14 cellular contexts compared by ENCODE assay signal in genomic region chr12:6468283-6468575, GRCh38. TPM values are rescaled to one million over a fixed set of nuclear protein-coding genes. Genes with fewer than 3 reads are reported as not detected.
DNase-seq lines count a peak whose midpoint lies in the region; ATAC-seq, FAIRE-seq and TF ChIP-seq lines count a peak whose summit lies in the region.
"Had no signal": no experiment of that assay in that cellular context is flagged by ENCODE, and none has a peak within 500 bp of the region (broad histone marks: within the 10 kb centered on the region; RNA-seq: fewer than 3 reads in every experiment).

No MANE protein-coding gene starts in this region.

- H3K36me3 ChIP-seq in DOHH2 (ENCODE audit: control insufficient read depth, low read length) (peaks cover 64% of the 10 kb centered on the region), KOPT-K1 (ENCODE audit: insufficient read depth, low read length) (peaks cover 54% of the 10 kb centered on the region), GM12878 (ENCODE audit: control insufficient read depth in 2 of 2, insufficient read depth in 2 of 2, low read length in 1 of 2) (peaks cover 14 to 25% of the 10 kb centered on the region in 2 experiments), right atrium auricular region (peaks cover 28% of the 10 kb centered on the region)

- no peak for FAIRE-seq in GM12878 (lab: Jason Lieb, UNC)
- FAIRE-seq: D721Med had no signal

- TF ChIP-seq CTCF in DOHH2 (IDR thresholded peaks at IDR 0.05; ENCODE audit: low read depth, low read length, poor library complexity, severe bottlenecking), result no peak
- no peak for TF ChIP-seq CTCF in GM12878 (IDR thresholded peaks at IDR 0.05 in 2 of 3, conservative IDR thresholded peaks at IDR 0.05 in 1 of 3; ENCODE audit: control insufficient read depth in 2 of 3, extremely low read depth in 1 of 3, insufficient read depth in 1 of 3, low read depth in 3 of 3, low read length in 3 of 3)
- no peak for TF ChIP-seq CTCF in right atrium auricular region (IDR thresholded peaks at IDR 0.05)
- no peak for TF ChIP-seq CTCF in dorsolateral prefrontal cortex (IDR thresholded peaks at IDR 0.05 in 54 of 56, conservative IDR thresholded peaks at IDR 0.05 in 2 of 56; ENCODE audit: low read depth in 1 of 56, partially characterized antibody in 56 of 56)

- H3K27ac ChIP-seq in DOHH2 (ENCODE audit: low read depth, low read length) (no peak overlapping the region), KOPT-K1 (ENCODE audit: low read depth, low read length, poor library complexity, severe bottlenecking) (peak overlapping the region; percentile 71), GM12878 (ENCODE audit: control insufficient read depth, insufficient read depth) (no peak overlapping the region), right atrium auricular region (no peak overlapping the region), dorsolateral prefrontal cortex (no peak overlapping the region)

- no peak for DNase-seq in GM12878 (ENCODE audit: low read depth, low spot score)
- DNase-seq in natural killer cell treated with Interleukin-12 subunit alpha and Interleukin-12 subunit beta and Interleukin-15 and Interleukin-18, amount 100 ng/mL, for 72 hours (ENCODE audit: low spot score), result no peak
- no peak for DNase-seq in right atrium auricular region (ENCODE audit: low spot score)
- DNase-seq in HuH-7.5 (ENCODE audit: low spot score), result no peak
- DNase-seq in dorsolateral prefrontal cortex, result no peak
- DNase-seq: activated effector memory CD4-positive, alpha-beta T cell treated with anti-CD3 and anti-CD28 coated beads, Interleukin-2, amount 50 U/mL, for 16 hours; glutamatergic neuron; posterior cingulate gyrus had no signal

- intact Hi-C loops in GM12878 (cut with micrococcal nuclease; ENCODE audit: unreplicated experiment), result loop anchor here (5.0 kb wide), 2 partner anchors 69 to 146 kb away; no protein-coding TSS in a partner anchor
- intact Hi-C loops in dorsolateral prefrontal cortex (cut with DNase I), result loop anchor here (5.0 to 10.0 kb wide), 3 partner anchors 46 to 146 kb away; no protein-coding TSS in a partner anchor

- H3K4me3 ChIP-seq in DOHH2 (ENCODE audit: low read length), result peak overlapping the region; percentile 95
- H3K4me3 ChIP-seq in GM12878, result peak overlapping the region; percentile 99; the same call in 1 of the 2 replicates
- H3K4me3 ChIP-seq in right atrium auricular region, result no peak overlapping the region
- H3K4me3 ChIP-seq in dorsolateral prefrontal cortex, result peak overlapping the region in 7 of 59 donors; percentile 77 to 95 (median 89)

- SMC1A ChIA-PET in GM12878 (lab: Charles Lee; ENCODE audit: uncharacterized antibody, unreplicated experiment), result interaction anchor here (0.7 to 4.1 kb wide), 6 partner anchors 21 to 133 kb away, joined by 3 to 27 read pairs (median 4); no protein-coding TSS in a partner anchor

- TF ChIP-seq POLR2A in GM12878 (IDR thresholded peaks at IDR 0.05; ENCODE audit: low read depth, low read length), result no peak

- POLR2A ChIA-PET in GM12878 (lab: Charles Lee), result interaction anchor here (0.8 to 4.7 kb wide), 6 partner anchors 17 to 64 kb away, joined by 3 to 46 read pairs (median 26); partner anchors contain the start of genes CD27, MRPL51 and TAPBPL

- no peak for TF ChIP-seq RAD21 in GM12878 (IDR thresholded peaks at IDR 0.05; ENCODE audit: insufficient read depth, low read depth, low read length)

- peaks cover 3% of the 10 kb centered on the region; the same call in 1 of the 2 replicates for H3K27me3 ChIP-seq in DOHH2 (ENCODE audit: control insufficient read depth, low read length)
- H3K27me3 ChIP-seq in GM12878 (replicated peaks in 1 of 2; ENCODE audit: control insufficient read depth in 2 of 2, insufficient read depth in 2 of 2, low read length in 1 of 2), result no peaks in the 10 kb centered on the region
- H3K27me3 ChIP-seq in right atrium auricular region, result no peaks in the 10 kb centered on the region
- H3K27me3 ChIP-seq in dorsolateral prefrontal cortex, result no peaks in the 10 kb centered on the region

- H3K4me2 ChIP-seq in DOHH2 (ENCODE audit: low read length) (peak overlapping the region; percentile 78), GM12878 (ENCODE audit: control insufficient read depth, insufficient read depth) (peak overlapping the region; percentile 95)

- H3K4me3 Mint-ChIP-seq in natural killer cell treated with Interleukin-12 subunit alpha and Interleukin-12 subunit beta and Interleukin-15 and Interleukin-18, amount 100 ng/mL, for 72 hours, result peak overlapping the region; percentile 85

- H3K4me1 Mint-ChIP-seq in natural killer cell treated with Interleukin-12 subunit alpha and Interleukin-12 subunit beta and Interleukin-15 and Interleukin-18, amount 100 ng/mL, for 72 hours (ENCODE audit: low read depth in 2 of 2), result peaks cover 64 to 71% of the 10 kb centered on the region in 2 donors

- peaks cover 13% of the 10 kb centered on the region for H3F3A ChIP-seq in DOHH2 (ENCODE audit: control insufficient read depth, insufficient read depth)

- peaks cover 60% of the 10 kb centered on the region for H3K4me1 ChIP-seq in DOHH2 (ENCODE audit: control insufficient read depth, low read length)
- peaks cover 29% of the 10 kb centered on the region for H3K4me1 ChIP-seq in GM12878 (ENCODE audit: control insufficient read depth, insufficient read depth, low read length)
- H3K4me1 ChIP-seq in right atrium auricular region, result peaks cover 0 to 22% of the 10 kb centered on the region in 2 donors

- CTCF ChIA-PET in GM12878 (lab: Yijun Ruan, JAX), result interaction anchor here (0.6 to 5.6 kb wide), 7 partner anchors 9 to 310 kb away, joined by 3 to 73 read pairs (median 4); partner anchors contain the start of gene GAPDH

- no peaks in the 10 kb centered on the region for H3K27me3 Mint-ChIP-seq in natural killer cell treated with Interleukin-12 subunit alpha and Interleukin-12 subunit beta and Interleukin-15 and Interleukin-18, amount 100 ng/mL, for 72 hours
- H3K27me3 Mint-ChIP-seq: dendritic cell treated with granulocyte-macrophage colony-stimulating factor and Interleukin-4, amounts not matched to agents 40 ng/mL and 50 ng/mL, for 4 days had no signal

- no peak overlapping the region for H2AFZ ChIP-seq in GM12878 (ENCODE audit: control insufficient read depth, low read depth, low read length)

- H3K9me2 ChIP-seq in DOHH2 (replicated peaks; ENCODE audit: control insufficient read depth, low read length), result no peaks in the 10 kb centered on the region

- peak overlapping the region; percentile 52; the same call in 1 of the 2 replicates for H3K9ac ChIP-seq in GM12878 (ENCODE audit: control insufficient read depth, insufficient read depth, low read length)

- ATAC-seq in GM12878, result no peak
- ATAC-seq in natural killer cell treated with Interleukin-12 subunit alpha and Interleukin-12 subunit beta and Interleukin-15 and Interleukin-18, amount 100 ng/mL, for 72 hours, result no peak
- ATAC-seq: left lobe of liver had no signal

- peaks cover 63% of the 10 kb centered on the region for H3K79me2 ChIP-seq in DOHH2 (ENCODE audit: control insufficient read depth, low read length)
- H3K79me2 ChIP-seq in GM12878 (ENCODE audit: control insufficient read depth, insufficient read depth, low read length), result peaks cover 63% of the 10 kb centered on the region

- H3K36me3 Mint-ChIP-seq in natural killer cell treated with Interleukin-12 subunit alpha and Interleukin-12 subunit beta and Interleukin-15 and Interleukin-18, amount 100 ng/mL, for 72 hours, result peaks cover 16% of the 10 kb centered on the region

- BruUV-seq in GM12878 (replicated peaks; lab: Mats Ljungman, UMichigan), result no TSS peak

- no peak for TF ChIP-seq EP300 in GM12878 (IDR thresholded peaks at IDR 0.05; ENCODE audit: borderline replicate concordance in 1 of 2, control insufficient read depth in 1 of 2, low read depth in 2 of 2, low read length in 2 of 2)

- no peaks in the 10 kb centered on the region for H3K9me3 Mint-ChIP-seq in natural killer cell treated with Interleukin-12 subunit alpha and Interleukin-12 subunit beta and Interleukin-15 and Interleukin-18, amount 100 ng/mL, for 72 hours
- H3K9me3 Mint-ChIP-seq: dendritic cell treated with granulocyte-macrophage colony-stimulating factor and Interleukin-4, amounts not matched to agents 40 ng/mL and 50 ng/mL, for 4 days had no signal

- no peaks in the 10 kb centered on the region for H4K20me1 ChIP-seq in DOHH2 (ENCODE audit: control insufficient read depth, insufficient read depth, low read depth, low read length)
- no peaks in the 10 kb centered on the region for H4K20me1 ChIP-seq in GM12878 (ENCODE audit: control insufficient read depth, insufficient read depth)

- RAD21 ChIA-PET in GM12878 (lab: Charles Lee; ENCODE audit: unreplicated experiment), result interaction anchor here (1.0 to 4.5 kb wide), 3 partner anchors 25 to 132 kb away, joined by 4 to 43 read pairs (median 17); no protein-coding TSS in a partner anchor

- peak overlapping the region; percentile 82 to 87 for H3K27ac Mint-ChIP-seq in natural killer cell treated with Interleukin-12 subunit alpha and Interleukin-12 subunit beta and Interleukin-15 and Interleukin-18, amount 100 ng/mL, for 72 hours
- H3K27ac Mint-ChIP-seq: dendritic cell treated with granulocyte-macrophage colony-stimulating factor and Interleukin-4, amounts not matched to agents 40 ng/mL and 50 ng/mL, for 4 days had no signal

- in situ Hi-C loops in GM12878 (cut with MboI), result loop anchor here (5.0 kb wide), 1 partner anchor 131 kb away; no protein-coding TSS in a partner anchor

- no peaks in the 10 kb centered on the region for H3K9me3 ChIP-seq in DOHH2 (ENCODE audit: control insufficient read depth, insufficient read depth, low read length)
- H3K9me3 ChIP-seq in KOPT-K1 (ENCODE audit: insufficient read depth, low read length, poor library complexity, severe bottlenecking), result no peaks in the 10 kb centered on the region
- H3K9me3 ChIP-seq in GM12878 (replicated peaks; ENCODE audit: control insufficient read depth, insufficient read depth, low read length), result no peaks in the 10 kb centered on the region
- H3K9me3 ChIP-seq in right atrium auricular region, result no peaks in the 10 kb centered on the region

RNA-seq across cellular contexts. Expression of gene VAMP1, which starts 2.2 kb away (rescaled TPM):
- 46.0 and 47.7 TPM in 2 replicates for total RNA-seq in GM12878 (2013; cell fraction: nucleolus; rRNA removed)
- 28.9 and 31.5 TPM in 2 replicates for total RNA-seq in GM12878 (2014; rRNA removed)
- 14.8 and 16.6 TPM in 2 replicates for total RNA-seq in GM12878 (2014; rRNA removed; fragmentation: Illumina TruSeq; extraction: Trizol)
- 26.0 and 26.2 TPM in 2 replicates for total RNA-seq in GM12878 (2021)
- polyA plus RNA-seq in GM12878 (2011; ENCODE audit: low read depth), result 23.5 TPM
- polyA plus RNA-seq in GM12878 (2011; rRNA removed), result 37.1 and 41.3 TPM in 2 replicates
- 43.5 and 45.8 TPM in 2 replicates for polyA plus RNA-seq in GM12878 (2011; cell fraction: cytosol; rRNA removed)
- polyA plus RNA-seq in GM12878 (2011; cell fraction: nucleus; rRNA removed), result 155 and 209 TPM in 2 replicates
- 33.3 and 39.4 TPM in 2 replicates for polyA plus RNA-seq in GM12878 (2012)
- 32.3 and 36.1 TPM in 2 replicates for polyA plus RNA-seq in GM12878 (2014; fragmentation: Illumina TruSeq; extraction: Trizol)
- polyA plus RNA-seq in GM12878 (2014; fragmentation: Nextera tagmentation; extraction: Ambion mirVana), result 1 to 10 TPM; 4.8 to 8.8 TPM
- 121 and 123 TPM in 2 replicates for polyA plus RNA-seq in GM12878 (2014; rRNA removed)
- polyA plus RNA-seq in GM12878 (2016; fragmentation: Nextera tagmentation; extraction: Ambion mirVana), result 10 to 100 TPM; 25.9 to 28.9 TPM
- 15.5 and 19.4 TPM in 2 replicates for polyA minus RNA-seq in GM12878 (2011; rRNA and poly(A)+ RNA removed)
- polyA minus RNA-seq in GM12878 (2011; cell fraction: cytosol; rRNA and poly(A)+ RNA removed), result 8.6 and 14.3 TPM in 2 replicates
- polyA minus RNA-seq in GM12878 (2011; cell fraction: nucleus; rRNA and poly(A)+ RNA removed), result 19.2 and 24.9 TPM in 2 replicates
- 10 to 100 TPM; 24.1 to 36.8 TPM for total RNA-seq in natural killer cell treated with Interleukin-12 subunit alpha and Interleukin-12 subunit beta and Interleukin-15 and Interleukin-18, amount 100 ng/mL, for 72 hours
- total RNA-seq in right atrium auricular region, result 1 to 10 TPM; 1.7 to 3.6 TPM
- 100 to 1,000 TPM in 118 of 120 experiments, 10 to 100 TPM in 2; 90.3 to 464 (median 220) TPM for total RNA-seq in dorsolateral prefrontal cortex

RNA-seq across cellular contexts. Expression of gene TAPBPL, which starts 16.4 kb away (rescaled TPM):
- 134 and 138 TPM in 2 replicates for total RNA-seq in GM12878 (2013; cell fraction: nucleolus; rRNA removed)
- total RNA-seq in GM12878 (2014; rRNA removed) (39.1 and 40.4 TPM in 2 replicates), GM12878 (2014; rRNA removed; fragmentation: Illumina TruSeq; extraction: Trizol) (24.7 and 25.0 TPM in 2 replicates), GM12878 (2021) (26.4 and 29.0 TPM in 2 replicates), right atrium auricular region (10 to 100 TPM; 14.5 to 16.9 TPM), dorsolateral prefrontal cortex (10 to 100 TPM in 78 of 120 experiments, 1 to 10 TPM in 42; 4.2 to 19.6 (median 11.2) TPM)
- 11.0 TPM for polyA plus RNA-seq in GM12878 (2011; ENCODE audit: low read depth)
- polyA plus RNA-seq in GM12878 (2011; rRNA removed) (28.5 and 45.0 TPM in 2 replicates), GM12878 (2014; fragmentation: Illumina TruSeq; extraction: Trizol) (13.0 and 26.4 TPM in 2 replicates), GM12878 (2014; fragmentation: Nextera tagmentation; extraction: Ambion mirVana) (10 to 100 TPM; 12.4 to 20.9 TPM), GM12878 (2014; rRNA removed) (40.4 and 43.1 TPM in 2 replicates), GM12878 (2016; fragmentation: Nextera tagmentation; extraction: Ambion mirVana) (10 to 100 TPM; 33.3 to 39.9 TPM)
- 58.4 and 72.0 TPM in 2 replicates for polyA plus RNA-seq in GM12878 (2011; cell fraction: cytosol; rRNA removed)
- 125 and 140 TPM in 2 replicates for polyA plus RNA-seq in GM12878 (2011; cell fraction: nucleus; rRNA removed)
- polyA plus RNA-seq in GM12878 (2012), result 28.1 and 29.4 TPM in 2 replicates
- 33.4 and 60.3 TPM in 2 replicates for polyA minus RNA-seq in GM12878 (2011; rRNA and poly(A)+ RNA removed)
- polyA minus RNA-seq in GM12878 (2011; cell fraction: cytosol; rRNA and poly(A)+ RNA removed), result 11.2 and 13.9 TPM in 2 replicates
- 36.0 and 56.5 TPM in 2 replicates for polyA minus RNA-seq in GM12878 (2011; cell fraction: nucleus; rRNA and poly(A)+ RNA removed)
- total RNA-seq in natural killer cell treated with Interleukin-12 subunit alpha and Interleukin-12 subunit beta and Interleukin-15 and Interleukin-18, amount 100 ng/mL, for 72 hours, result 10 to 100 TPM; 24.6 to 26.3 TPM

RNA-seq across cellular contexts. Expression of gene CD27, which starts 23.5 kb away (rescaled TPM):
- total RNA-seq in GM12878 (2013; cell fraction: nucleolus; rRNA removed), result 30.2 TPM in 2 replicates
- total RNA-seq in GM12878 (2014; rRNA removed), result 164 and 184 TPM in 2 replicates
- 66.8 and 66.9 TPM in 2 replicates for total RNA-seq in GM12878 (2014; rRNA removed; fragmentation: Illumina TruSeq; extraction: Trizol)
- 116 and 117 TPM in 2 replicates for total RNA-seq in GM12878 (2021)
- 81.7 TPM for polyA plus RNA-seq in GM12878 (2011; ENCODE audit: low read depth)
- 14.7 and 32.0 TPM in 2 replicates for polyA plus RNA-seq in GM12878 (2011; rRNA removed)
- polyA plus RNA-seq in GM12878 (2011; cell fraction: cytosol; rRNA removed), result 51.3 and 56.6 TPM in 2 replicates
- polyA plus RNA-seq in GM12878 (2011; cell fraction: nucleus; rRNA removed), result 21.4 TPM in 2 replicates
- polyA plus RNA-seq in GM12878 (2012), result 142 and 178 TPM in 2 replicates
- polyA plus RNA-seq in GM12878 (2014; fragmentation: Illumina TruSeq; extraction: Trizol), result 24.2 and 96.1 TPM in 2 replicates
- 10 to 100 TPM in 1 of 2 experiments, 1 to 10 TPM in 1; 4.9 to 15.0 TPM for polyA plus RNA-seq in GM12878 (2014; fragmentation: Nextera tagmentation; extraction: Ambion mirVana)
- polyA plus RNA-seq in GM12878 (2014; rRNA removed), result 140 and 158 TPM in 2 replicates
- polyA plus RNA-seq in GM12878 (2016; fragmentation: Nextera tagmentation; extraction: Ambion mirVana), result 100 to 1,000 TPM; 127 to 135 TPM
- 24.5 and 40.9 TPM in 2 replicates for polyA minus RNA-seq in GM12878 (2011; rRNA and poly(A)+ RNA removed)
- polyA minus RNA-seq in GM12878 (2011; cell fraction: cytosol; rRNA and poly(A)+ RNA removed), result 11.7 and 13.5 TPM in 2 replicates
- 8.7 and 10.6 TPM in 2 replicates for polyA minus RNA-seq in GM12878 (2011; cell fraction: nucleus; rRNA and poly(A)+ RNA removed)
- 1 to 10 TPM; 2.1 to 2.2 TPM for total RNA-seq in natural killer cell treated with Interleukin-12 subunit alpha and Interleukin-12 subunit beta and Interleukin-15 and Interleukin-18, amount 100 ng/mL, for 72 hours
- total RNA-seq in right atrium auricular region, result 1 to 10 TPM in 1 of 2 donors, not detected in 1; 1.1 TPM
- under 1 TPM in 10 of 120 experiments, not detected in 110; 0.39 to 0.79 (median 0.63) TPM for total RNA-seq in dorsolateral prefrontal cortex
- total RNA-seq: RPMI7951 had no signal

RNA-seq across cellular contexts. Expression of gene MRPL51, which starts 24.8 kb away (rescaled TPM):
- total RNA-seq in GM12878 (2013; cell fraction: nucleolus; rRNA removed), result 9.8 and 10.5 TPM in 2 replicates
- total RNA-seq in GM12878 (2014; rRNA removed), result 137 and 175 TPM in 2 replicates
- total RNA-seq in GM12878 (2014; rRNA removed; fragmentation: Illumina TruSeq; extraction: Trizol), result 254 and 259 TPM in 2 replicates
- 275 and 276 TPM in 2 replicates for total RNA-seq in GM12878 (2021)
- 71.7 TPM for polyA plus RNA-seq in GM12878 (2011; ENCODE audit: low read depth)
- polyA plus RNA-seq in GM12878 (2011; rRNA removed), result 159 and 252 TPM in 2 replicates
- polyA plus RNA-seq in GM12878 (2011; cell fraction: cytosol; rRNA removed), result 119 and 123 TPM in 2 replicates
- polyA plus RNA-seq in GM12878 (2011; cell fraction: nucleus; rRNA removed), result 64.4 and 67.0 TPM in 2 replicates
- 159 and 228 TPM in 2 replicates for polyA plus RNA-seq in GM12878 (2012)
- polyA plus RNA-seq in GM12878 (2014; fragmentation: Illumina TruSeq; extraction: Trizol), result 241 and 255 TPM in 2 replicates
- polyA plus RNA-seq in GM12878 (2014; fragmentation: Nextera tagmentation; extraction: Ambion mirVana), result 1,000 to 10,000 TPM in 1 of 2 experiments, 100 to 1,000 TPM in 1; 908 to 1,202 TPM
- polyA plus RNA-seq in GM12878 (2014; rRNA removed), result 167 and 183 TPM in 2 replicates
- polyA plus RNA-seq in GM12878 (2016; fragmentation: Nextera tagmentation; extraction: Ambion mirVana), result 100 to 1,000 TPM; 583 to 588 TPM
- 29.2 and 48.2 TPM in 2 replicates for polyA minus RNA-seq in GM12878 (2011; rRNA and poly(A)+ RNA removed)
- 18.4 and 20.6 TPM in 2 replicates for polyA minus RNA-seq in GM12878 (2011; cell fraction: cytosol; rRNA and poly(A)+ RNA removed)
- polyA minus RNA-seq in GM12878 (2011; cell fraction: nucleus; rRNA and poly(A)+ RNA removed), result 15.7 and 20.9 TPM in 2 replicates
- total RNA-seq in natural killer cell treated with Interleukin-12 subunit alpha and Interleukin-12 subunit beta and Interleukin-15 and Interleukin-18, amount 100 ng/mL, for 72 hours, result 100 to 1,000 TPM; 200 to 217 TPM
- total RNA-seq in right atrium auricular region, result 100 to 1,000 TPM in 1 of 2 donors, 10 to 100 TPM in 1; 87.7 to 104 TPM
- 100 to 1,000 TPM in 107 of 120 experiments, 10 to 100 TPM in 13; 81.0 to 147 (median 117) TPM for total RNA-seq in dorsolateral prefrontal cortex

RNA-seq across cellular contexts. Expression of gene NCAPD2, which starts 25.7 kb away (rescaled TPM):
- 64.5 and 66.0 TPM in 2 replicates for total RNA-seq in GM12878 (2013; cell fraction: nucleolus; rRNA removed)
- 141 and 144 TPM in 2 replicates for total RNA-seq in GM12878 (2014; rRNA removed)
- total RNA-seq in GM12878 (2014; rRNA removed; fragmentation: Illumina TruSeq; extraction: Trizol), result 96.9 and 98.2 TPM in 2 replicates
- total RNA-seq in GM12878 (2021), result 110 and 113 TPM in 2 replicates
- polyA plus RNA-seq in GM12878 (2011; ENCODE audit: low read depth), result 34.6 TPM
- 84.0 and 160 TPM in 2 replicates for polyA plus RNA-seq in GM12878 (2011; rRNA removed)
- polyA plus RNA-seq in GM12878 (2011; cell fraction: cytosol; rRNA removed), result 138 and 147 TPM in 2 replicates
- polyA plus RNA-seq in GM12878 (2011; cell fraction: nucleus; rRNA removed), result 98.8 and 145 TPM in 2 replicates
- polyA plus RNA-seq in GM12878 (2012), result 50.7 and 70.2 TPM in 2 replicates
- 110 and 146 TPM in 2 replicates for polyA plus RNA-seq in GM12878 (2014; fragmentation: Illumina TruSeq; extraction: Trizol)
- 10 to 100 TPM; 24.2 to 32.8 TPM for polyA plus RNA-seq in GM12878 (2014; fragmentation: Nextera tagmentation; extraction: Ambion mirVana)
- 114 TPM in 2 replicates for polyA plus RNA-seq in GM12878 (2014; rRNA removed)
- 100 to 1,000 TPM; 105 to 108 TPM for polyA plus RNA-seq in GM12878 (2016; fragmentation: Nextera tagmentation; extraction: Ambion mirVana)
- 165 and 222 TPM in 2 replicates for polyA minus RNA-seq in GM12878 (2011; rRNA and poly(A)+ RNA removed)
- 89.0 and 105 TPM in 2 replicates for polyA minus RNA-seq in GM12878 (2011; cell fraction: cytosol; rRNA and poly(A)+ RNA removed)
- 67.3 and 111 TPM in 2 replicates for polyA minus RNA-seq in GM12878 (2011; cell fraction: nucleus; rRNA and poly(A)+ RNA removed)
- 100 to 1,000 TPM in 1 of 2 donors, 10 to 100 TPM in 1; 73.4 to 131 TPM for total RNA-seq in natural killer cell treated with Interleukin-12 subunit alpha and Interleukin-12 subunit beta and Interleukin-15 and Interleukin-18, amount 100 ng/mL, for 72 hours
- 10 to 100 TPM; 11.6 to 53.5 TPM for total RNA-seq in right atrium auricular region
- 10 to 100 TPM; 10.2 to 44.7 (median 21.8) TPM for total RNA-seq in dorsolateral prefrontal cortex

Comparison
In these comparisons a context has a peak if more than half of its experiments do, and no peak if none do; other contexts are left out.
1. H3K4me3 ChIP-seq: peak in DOHH2 (single experiment) and GM12878 (single experiment); none in right atrium auricular region (0 of 2).
2. RNA of gene CD27, which starts 23.5 kb away (total RNA-seq): 30.2 to 184 TPM in GM12878; 2.1 to 2.2 TPM in natural killer cell treated with Interleukin-12 subunit alpha and Interleukin-12 subunit beta and Interleukin-15 and Interleukin-18, amount 100 ng/mL, for 72 hours, 1.1 TPM in right atrium auricular region and 0.39 to 0.79 TPM in dorsolateral prefrontal cortex; every median in the first group is over 4 times any median in the second.